In the genomic region with DNA sequence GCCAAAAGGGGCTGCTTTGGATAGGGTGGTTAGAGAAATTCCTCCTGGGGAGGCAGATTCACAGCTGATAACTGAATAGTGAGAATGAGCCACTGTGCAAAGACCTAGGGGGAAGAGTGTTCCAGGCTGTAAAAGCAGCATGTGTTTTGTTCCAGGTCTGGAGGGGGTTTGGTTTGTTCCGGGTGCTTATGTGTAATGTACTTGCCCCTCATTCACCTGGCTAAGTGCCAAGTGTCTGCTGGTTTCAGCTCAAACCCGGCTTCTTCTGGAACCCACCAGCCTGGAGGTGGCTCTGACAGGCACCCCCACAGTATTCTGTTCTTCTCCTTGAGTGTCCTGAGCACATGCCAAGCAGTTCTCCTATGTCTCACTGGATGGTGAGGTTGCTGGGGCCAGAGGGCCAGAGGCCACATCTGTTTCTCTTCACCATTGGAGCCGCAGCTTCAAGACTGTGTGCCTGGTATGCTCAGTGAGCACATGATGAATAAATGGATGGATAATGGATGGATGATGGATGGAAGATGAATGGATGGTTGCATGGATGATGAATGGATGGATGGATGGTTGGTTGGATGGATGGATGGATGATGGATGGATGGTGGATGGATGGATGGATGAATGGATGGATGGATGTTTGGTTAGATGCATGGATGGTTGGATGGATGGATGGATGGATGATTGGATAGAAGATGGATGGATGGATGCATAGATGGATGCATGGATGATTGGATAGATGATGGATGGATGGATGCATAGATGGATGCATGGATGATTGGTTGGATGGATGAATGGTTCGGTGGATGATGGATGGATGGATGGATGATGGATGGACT, we compare ENCODE assay signal across 27 cellular contexts.
"Had no signal": no experiment of that assay in that cellular context is flagged by ENCODE, and none has a peak within 500 bp of the region (broad histone marks: within the 10 kb centered on the region; RNA-seq: fewer than 3 reads in every experiment).

No MANE protein-coding gene starts in this region.

- H3K4me3 ChIP-seq: body of pancreas, cardiac muscle cell, esophagus squamous epithelium, hepatocyte, pancreas, psoas muscle, right atrium auricular region, skin epidermis, stomach, transverse colon, uterus had no signal

- H3K27ac ChIP-seq: body of pancreas, cardiac muscle cell, hepatocyte, pancreas, psoas muscle, right atrium auricular region, stomach, WERI-Rb-1 had no signal

- H3K9me3 ChIP-seq: body of pancreas, pancreas, psoas muscle, transverse colon, uterus had no signal

- H3K27me3 ChIP-seq: body of pancreas, cardiac muscle cell, right atrium auricular region, uterus had no signal

- ATAC-seq: activated CD8-positive, alpha-beta T cell treated with anti-CD3 and anti-CD28 coated beads, Interleukin-2, amount 10 ng/mL, durations not matched to agents 7 days and 5 days; activated naive CD8-positive, alpha-beta T cell treated with anti-CD3 and anti-CD28 coated beads, Interleukin-2, amount 50 U/mL, for 24 hours; body of pancreas; left ventricle myocardium superior; pancreas; psoas muscle; stimulated activated effector memory CD8-positive, alpha-beta T cell treated with anti-CD3 and anti-CD28 coated beads, Interleukin-12 subunit alpha, Interleukin-12 subunit beta, amount 100 ng/mL, for 72 hours had no signal

- H3K4me1 ChIP-seq: body of pancreas, pancreas, psoas muscle, right atrium auricular region had no signal

- DNase-seq: activated CD4-positive, alpha-beta T cell treated with anti-CD3 and anti-CD28 coated beads, Interleukin-2, amount 50 U/mL, for 1 hour; activated CD4-positive, CD25-positive, alpha-beta regulatory T cell treated with anti-CD3 and anti-CD28 coated beads, Interleukin-2, amount 50 U/mL, for 72 hours; activated CD8-positive, alpha-beta T cell treated with anti-CD3 and anti-CD28 coated beads, Interleukin-2, amount 10 ng/mL, durations not matched to agents 7 days and 5 days; activated gamma-delta T cell; activated naive CD4-positive, alpha-beta T cell treated with anti-CD3 and anti-CD28 coated beads, Interleukin-2, amount 50 U/mL, for 16 hours; activated naive CD8-positive, alpha-beta T cell treated with anti-CD3 and anti-CD28 coated beads, Interleukin-2, amount 50 U/mL, for 24 hours; body of pancreas; cortex of kidney; endodermal cell; esophagus squamous epithelium; glutamatergic neuron; immature natural killer cell; left ventricle myocardium superior; pancreas; psoas muscle; stimulated activated CD4-positive, alpha-beta T cell treated with anti-CD3 and anti-CD28 coated beads, Interleukin-2, amount 100 ng/mL, for 24 hours; stomach; transverse colon; uterus; WERI-Rb-1 had no signal

- FAIRE-seq: frontal cortex, pancreas, TTC549 had no signal

- H3K79me2 ChIP-seq: hepatocyte had no signal

- H3K4me2 ChIP-seq: hepatocyte had no signal

- H2AFZ ChIP-seq: hepatocyte had no signal

- H3K36me3 ChIP-seq: cardiac muscle cell, esophagus squamous epithelium, pancreas, right atrium auricular region, stomach, transverse colon, uterus, WERI-Rb-1 had no signal
